1 cellular context compared by ENCODE assay signal in the genomic region with DNA sequence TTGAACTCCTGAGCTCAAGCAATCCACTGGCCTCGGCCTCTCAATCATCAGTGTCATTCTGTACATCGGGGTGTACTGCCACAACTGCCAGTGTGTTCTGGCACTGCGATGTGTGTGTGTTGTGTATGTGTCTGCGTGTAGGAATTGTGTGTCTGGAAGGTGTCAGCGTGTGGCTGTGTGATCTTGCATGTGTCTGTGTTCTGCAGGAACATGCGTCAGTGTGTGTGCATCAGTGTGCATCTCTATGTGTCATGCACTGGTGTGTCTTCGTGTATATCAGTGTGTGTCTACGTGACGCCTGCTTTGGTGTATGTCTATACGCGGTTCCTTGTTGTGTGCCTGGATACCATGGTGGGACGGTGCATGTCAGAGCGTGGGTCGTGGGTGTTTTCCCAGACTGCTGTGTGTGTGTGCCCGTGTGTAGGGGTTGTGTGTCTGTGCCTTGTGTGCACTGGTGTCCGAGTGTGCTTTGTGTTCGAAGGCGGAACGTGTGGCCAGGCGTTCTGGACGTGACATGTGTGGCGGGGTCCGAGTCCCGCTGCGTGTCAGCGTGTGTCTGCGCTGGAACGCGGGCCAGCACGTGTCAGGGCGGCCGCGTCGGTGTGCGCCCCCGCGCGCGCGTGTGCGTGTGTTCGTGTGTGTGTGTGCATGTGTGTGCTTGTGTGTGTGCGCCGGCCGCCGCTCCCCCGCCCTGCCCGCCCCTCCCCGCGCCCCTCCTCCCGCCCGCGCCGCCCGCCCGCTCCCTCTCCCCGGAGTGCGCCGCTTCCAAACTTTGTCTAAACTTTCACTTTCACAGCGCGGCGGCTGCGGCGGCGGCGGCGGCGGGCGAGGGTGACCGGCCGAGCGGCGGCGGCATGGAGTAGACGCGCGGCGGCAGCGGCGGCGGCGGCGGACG.
A peak's percentile ranks its signal among the peaks of the same experiment; 100 is the strongest.
TF ChIP-seq lines count a peak whose summit lies in the region.

A gene (plus strand): TSS at position 775 of the 895 bp plus-strand sequence. CDS start 363 bp downstream, outside the sequence.

TF ChIP-seq in HepG2, 621 proteins besides CTCF, POLR2A, EP300 and RAD21 (continued from another document and continues in another):
- TF ChIP-seq, protein P1, sequence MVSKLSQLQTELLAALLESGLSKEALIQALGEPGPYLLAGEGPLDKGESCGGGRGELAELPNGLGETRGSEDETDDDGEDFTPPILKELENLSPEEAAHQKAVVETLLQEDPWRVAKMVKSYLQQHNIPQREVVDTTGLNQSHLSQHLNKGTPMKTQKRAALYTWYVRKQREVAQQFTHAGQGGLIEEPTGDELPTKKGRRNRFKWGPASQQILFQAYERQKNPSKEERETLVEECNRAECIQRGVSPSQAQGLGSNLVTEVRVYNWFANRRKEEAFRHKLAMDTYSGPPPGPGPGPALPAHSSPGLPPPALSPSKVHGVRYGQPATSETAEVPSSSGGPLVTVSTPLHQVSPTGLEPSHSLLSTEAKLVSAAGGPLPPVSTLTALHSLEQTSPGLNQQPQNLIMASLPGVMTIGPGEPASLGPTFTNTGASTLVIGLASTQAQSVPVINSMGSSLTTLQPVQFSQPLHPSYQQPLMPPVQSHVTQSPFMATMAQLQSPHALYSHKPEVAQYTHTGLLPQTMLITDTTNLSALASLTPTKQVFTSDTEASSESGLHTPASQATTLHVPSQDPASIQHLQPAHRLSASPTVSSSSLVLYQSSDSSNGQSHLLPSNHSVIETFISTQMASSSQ (IDR thresholded peaks at IDR 0.05; ENCODE audit: low read depth): no peak
- TF ChIP-seq, protein P1 (CRISPR knock-in tag; IDR thresholded peaks at IDR 0.05; ENCODE audit: borderline replicate concordance): no peak
- TF ChIP-seq, protein P2, sequence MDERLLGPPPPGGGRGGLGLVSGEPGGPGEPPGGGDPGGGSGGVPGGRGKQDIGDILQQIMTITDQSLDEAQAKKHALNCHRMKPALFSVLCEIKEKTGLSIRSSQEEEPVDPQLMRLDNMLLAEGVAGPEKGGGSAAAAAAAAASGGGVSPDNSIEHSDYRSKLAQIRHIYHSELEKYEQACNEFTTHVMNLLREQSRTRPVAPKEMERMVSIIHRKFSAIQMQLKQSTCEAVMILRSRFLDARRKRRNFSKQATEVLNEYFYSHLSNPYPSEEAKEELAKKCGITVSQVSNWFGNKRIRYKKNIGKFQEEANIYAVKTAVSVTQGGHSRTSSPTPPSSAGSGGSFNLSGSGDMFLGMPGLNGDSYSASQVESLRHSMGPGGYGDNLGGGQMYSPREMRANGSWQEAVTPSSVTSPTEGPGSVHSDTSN (CRISPR knock-in tag; IDR thresholded peaks at IDR 0.05): no peak
- TF ChIP-seq NBN (conservative IDR thresholded peaks at IDR 0.05) (no peak), ZSCAN31 (CRISPR knock-in tag; IDR thresholded peaks at IDR 0.05; ENCODE audit: low read depth) (no peak), ZSCAN30 (CRISPR knock-in tag; IDR thresholded peaks at IDR 0.05) (no peak), ZNF780A (CRISPR knock-in tag; IDR thresholded peaks at IDR 0.05) (no peak), FOXP1 (IDR thresholded peaks at IDR 0.05) (no peak), FOXP1 (CRISPR knock-in tag; IDR thresholded peaks at IDR 0.05) (no peak), ZNF644 (CRISPR knock-in tag; IDR thresholded peaks at IDR 0.05; ENCODE audit: low read depth) (no peak), CEBPG (CRISPR knock-in tag; IDR thresholded peaks at IDR 0.05) (no peak), DR1 (CRISPR knock-in tag; IDR thresholded peaks at IDR 0.05) (no peak), CCDC6 (CRISPR knock-in tag; IDR thresholded peaks at IDR 0.05) (no peak), ZNF10 (CRISPR knock-in tag; IDR thresholded peaks at IDR 0.05; ENCODE audit: borderline replicate concordance, low read depth) (no peak), KDM2A (CRISPR knock-in tag; IDR thresholded peaks at IDR 0.05; ENCODE audit: borderline replicate concordance, low read depth) (peak; percentile 32; the same call in 1 of the 2 replicates), MTF1 (CRISPR knock-in tag; IDR thresholded peaks at IDR 0.05) (no peak), ZNF207 (IDR thresholded peaks at IDR 0.05; ENCODE audit: borderline replicate concordance) (no peak), CHD4 (IDR thresholded peaks at IDR 0.05; ENCODE audit: borderline replicate concordance, low read length) (no peak), REL (CRISPR knock-in tag; conservative IDR thresholded peaks at IDR 0.05) (no peak), RFXANK (CRISPR knock-in tag; IDR thresholded peaks at IDR 0.05) (no peak), FOXC1 (CRISPR knock-in tag; IDR thresholded peaks at IDR 0.05; ENCODE audit: borderline replicate concordance) (peak; percentile 63; the same call in 1 of the 2 replicates), PRMT3 (CRISPR knock-in tag; IDR thresholded peaks at IDR 0.05; ENCODE audit: borderline replicate concordance, low read depth) (no peak), ZKSCAN5 (CRISPR knock-in tag; IDR thresholded peaks at IDR 0.05) (no peak), PHF21A (CRISPR knock-in tag; IDR thresholded peaks at IDR 0.05) (no peak), ZNF607 (CRISPR knock-in tag; IDR thresholded peaks at IDR 0.05; ENCODE audit: borderline replicate concordance) (no peak), ZNF615 (CRISPR knock-in tag; IDR thresholded peaks at IDR 0.05; ENCODE audit: borderline replicate concordance) (no peak), SALL1 (CRISPR knock-in tag; IDR thresholded peaks at IDR 0.05) (0 out of 2 replicates have a peak, but pooled peaks have one; percentile 40), RFX3 (CRISPR knock-in tag; IDR thresholded peaks at IDR 0.05) (no peak), ZBTB38 (CRISPR knock-in tag; IDR thresholded peaks at IDR 0.05) (peak; percentile 88), ZNF674 (CRISPR knock-in tag; IDR thresholded peaks at IDR 0.05; ENCODE audit: low read depth) (no peak), ZFP36 (IDR thresholded peaks at IDR 0.05; ENCODE audit: borderline replicate concordance, low read depth, low read length, partially characterized antibody) (no peak), MTA1 (CRISPR knock-in tag; IDR thresholded peaks at IDR 0.05; ENCODE audit: borderline replicate concordance) (no peak), ZNF235 (CRISPR knock-in tag; IDR thresholded peaks at IDR 0.05; ENCODE audit: borderline replicate concordance) (no peak), NR3C1 (CRISPR knock-in tag; IDR thresholded peaks at IDR 0.05) (no peak), SRSF1 (optimal IDR thresholded peaks at IDR 0.05; ENCODE audit: low read depth, low read length) (no peak)
- TF ChIP-seq, protein P3, sequence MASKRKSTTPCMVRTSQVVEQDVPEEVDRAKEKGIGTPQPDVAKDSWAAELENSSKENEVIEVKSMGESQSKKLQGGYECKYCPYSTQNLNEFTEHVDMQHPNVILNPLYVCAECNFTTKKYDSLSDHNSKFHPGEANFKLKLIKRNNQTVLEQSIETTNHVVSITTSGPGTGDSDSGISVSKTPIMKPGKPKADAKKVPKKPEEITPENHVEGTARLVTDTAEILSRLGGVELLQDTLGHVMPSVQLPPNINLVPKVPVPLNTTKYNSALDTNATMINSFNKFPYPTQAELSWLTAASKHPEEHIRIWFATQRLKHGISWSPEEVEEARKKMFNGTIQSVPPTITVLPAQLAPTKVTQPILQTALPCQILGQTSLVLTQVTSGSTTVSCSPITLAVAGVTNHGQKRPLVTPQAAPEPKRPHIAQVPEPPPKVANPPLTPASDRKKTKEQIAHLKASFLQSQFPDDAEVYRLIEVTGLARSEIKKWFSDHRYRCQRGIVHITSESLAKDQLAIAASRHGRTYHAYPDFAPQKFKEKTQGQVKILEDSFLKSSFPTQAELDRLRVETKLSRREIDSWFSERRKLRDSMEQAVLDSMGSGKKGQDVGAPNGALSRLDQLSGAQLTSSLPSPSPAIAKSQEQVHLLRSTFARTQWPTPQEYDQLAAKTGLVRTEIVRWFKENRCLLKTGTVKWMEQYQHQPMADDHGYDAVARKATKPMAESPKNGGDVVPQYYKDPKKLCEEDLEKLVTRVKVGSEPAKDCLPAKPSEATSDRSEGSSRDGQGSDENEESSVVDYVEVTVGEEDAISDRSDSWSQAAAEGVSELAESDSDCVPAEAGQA (IDR thresholded peaks at IDR 0.05; ENCODE audit: low read depth): no peak
- TF ChIP-seq, protein P3 (CRISPR knock-in tag; IDR thresholded peaks at IDR 0.05; ENCODE audit: borderline replicate concordance): no peak
- TF ChIP-seq, protein P4, sequence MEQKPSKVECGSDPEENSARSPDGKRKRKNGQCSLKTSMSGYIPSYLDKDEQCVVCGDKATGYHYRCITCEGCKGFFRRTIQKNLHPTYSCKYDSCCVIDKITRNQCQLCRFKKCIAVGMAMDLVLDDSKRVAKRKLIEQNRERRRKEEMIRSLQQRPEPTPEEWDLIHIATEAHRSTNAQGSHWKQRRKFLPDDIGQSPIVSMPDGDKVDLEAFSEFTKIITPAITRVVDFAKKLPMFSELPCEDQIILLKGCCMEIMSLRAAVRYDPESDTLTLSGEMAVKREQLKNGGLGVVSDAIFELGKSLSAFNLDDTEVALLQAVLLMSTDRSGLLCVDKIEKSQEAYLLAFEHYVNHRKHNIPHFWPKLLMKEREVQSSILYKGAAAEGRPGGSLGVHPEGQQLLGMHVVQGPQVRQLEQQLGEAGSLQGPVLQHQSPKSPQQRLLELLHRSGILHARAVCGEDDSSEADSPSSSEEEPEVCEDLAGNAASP (CRISPR knock-in tag; IDR thresholded peaks at IDR 0.05; ENCODE audit: borderline replicate concordance): no peak
- TF ChIP-seq, protein P5, sequence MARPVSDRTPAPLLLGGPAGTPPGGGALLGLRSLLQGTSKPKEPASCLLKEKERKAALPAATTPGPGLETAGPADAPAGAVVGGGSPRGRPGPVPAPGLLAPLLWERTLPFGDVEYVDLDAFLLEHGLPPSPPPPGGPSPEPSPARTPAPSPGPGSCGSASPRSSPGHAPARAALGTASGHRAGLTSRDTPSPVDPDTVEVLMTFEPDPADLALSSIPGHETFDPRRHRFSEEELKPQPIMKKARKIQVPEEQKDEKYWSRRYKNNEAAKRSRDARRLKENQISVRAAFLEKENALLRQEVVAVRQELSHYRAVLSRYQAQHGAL (CRISPR knock-in tag; IDR thresholded peaks at IDR 0.05; ENCODE audit: not compliant biosample characterization): no peak
- TF ChIP-seq, protein P6, sequence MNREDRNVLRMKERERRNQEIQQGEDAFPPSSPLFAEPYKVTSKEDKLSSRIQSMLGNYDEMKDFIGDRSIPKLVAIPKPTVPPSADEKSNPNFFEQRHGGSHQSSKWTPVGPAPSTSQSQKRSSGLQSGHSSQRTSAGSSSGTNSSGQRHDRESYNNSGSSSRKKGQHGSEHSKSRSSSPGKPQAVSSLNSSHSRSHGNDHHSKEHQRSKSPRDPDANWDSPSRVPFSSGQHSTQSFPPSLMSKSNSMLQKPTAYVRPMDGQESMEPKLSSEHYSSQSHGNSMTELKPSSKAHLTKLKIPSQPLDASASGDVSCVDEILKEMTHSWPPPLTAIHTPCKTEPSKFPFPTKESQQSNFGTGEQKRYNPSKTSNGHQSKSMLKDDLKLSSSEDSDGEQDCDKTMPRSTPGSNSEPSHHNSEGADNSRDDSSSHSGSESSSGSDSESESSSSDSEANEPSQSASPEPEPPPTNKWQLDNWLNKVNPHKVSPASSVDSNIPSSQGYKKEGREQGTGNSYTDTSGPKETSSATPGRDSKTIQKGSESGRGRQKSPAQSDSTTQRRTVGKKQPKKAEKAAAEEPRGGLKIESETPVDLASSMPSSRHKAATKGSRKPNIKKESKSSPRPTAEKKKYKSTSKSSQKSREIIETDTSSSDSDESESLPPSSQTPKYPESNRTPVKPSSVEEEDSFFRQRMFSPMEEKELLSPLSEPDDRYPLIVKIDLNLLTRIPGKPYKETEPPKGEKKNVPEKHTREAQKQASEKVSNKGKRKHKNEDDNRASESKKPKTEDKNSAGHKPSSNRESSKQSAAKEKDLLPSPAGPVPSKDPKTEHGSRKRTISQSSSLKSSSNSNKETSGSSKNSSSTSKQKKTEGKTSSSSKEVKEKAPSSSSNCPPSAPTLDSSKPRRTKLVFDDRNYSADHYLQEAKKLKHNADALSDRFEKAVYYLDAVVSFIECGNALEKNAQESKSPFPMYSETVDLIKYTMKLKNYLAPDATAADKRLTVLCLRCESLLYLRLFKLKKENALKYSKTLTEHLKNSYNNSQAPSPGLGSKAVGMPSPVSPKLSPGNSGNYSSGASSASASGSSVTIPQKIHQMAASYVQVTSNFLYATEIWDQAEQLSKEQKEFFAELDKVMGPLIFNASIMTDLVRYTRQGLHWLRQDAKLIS (CRISPR knock-in tag; IDR thresholded peaks at IDR 0.05): no peak
- TF ChIP-seq, protein P7, sequence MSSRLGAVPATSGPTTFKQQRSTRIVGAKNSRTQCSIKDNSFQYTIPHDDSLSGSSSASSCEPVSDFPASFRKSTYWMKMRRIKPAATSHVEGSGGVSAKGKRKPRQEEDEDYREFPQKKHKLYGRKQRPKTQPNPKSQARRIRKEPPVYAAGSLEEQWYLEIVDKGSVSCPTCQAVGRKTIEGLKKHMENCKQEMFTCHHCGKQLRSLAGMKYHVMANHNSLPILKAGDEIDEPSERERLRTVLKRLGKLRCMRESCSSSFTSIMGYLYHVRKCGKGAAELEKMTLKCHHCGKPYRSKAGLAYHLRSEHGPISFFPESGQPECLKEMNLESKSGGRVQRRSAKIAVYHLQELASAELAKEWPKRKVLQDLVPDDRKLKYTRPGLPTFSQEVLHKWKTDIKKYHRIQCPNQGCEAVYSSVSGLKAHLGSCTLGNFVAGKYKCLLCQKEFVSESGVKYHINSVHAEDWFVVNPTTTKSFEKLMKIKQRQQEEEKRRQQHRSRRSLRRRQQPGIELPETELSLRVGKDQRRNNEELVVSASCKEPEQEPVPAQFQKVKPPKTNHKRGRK (CRISPR knock-in tag; IDR thresholded peaks at IDR 0.05): 0 out of 2 replicates have a peak, but pooled peaks have one; percentile 25
